ENCODE assay signal across 8 cellular contexts in the genomic region with DNA sequence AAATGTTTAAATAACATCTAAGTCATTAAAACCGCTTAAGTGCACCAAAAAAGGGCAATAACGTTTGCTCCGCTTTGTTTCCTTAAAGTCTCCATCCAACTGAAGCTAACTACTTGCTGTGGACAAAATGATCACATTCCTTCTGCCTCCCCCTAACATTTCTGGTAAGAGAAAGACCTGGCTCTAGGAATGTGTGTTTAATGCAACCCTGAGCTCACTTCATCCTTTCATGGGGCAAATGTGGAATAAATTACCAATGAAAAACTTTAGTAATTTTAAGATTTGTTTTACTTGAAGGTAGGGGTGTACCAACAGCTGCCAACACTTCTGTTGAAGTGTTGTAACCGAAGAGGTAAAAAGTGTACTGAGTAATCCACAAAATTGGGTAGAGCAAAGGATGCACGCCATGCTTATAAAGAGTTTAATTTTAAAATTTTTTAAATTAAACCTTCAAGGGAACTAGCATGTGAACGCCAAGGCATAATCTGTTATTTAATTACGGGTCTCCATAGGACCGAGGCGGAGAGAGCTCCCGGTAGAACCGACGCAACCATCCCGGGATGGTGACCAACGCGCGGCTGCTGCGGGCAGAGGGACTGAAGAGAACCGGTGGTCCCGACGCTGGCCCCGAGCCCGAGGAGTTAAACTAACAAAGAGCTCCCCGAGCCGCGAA. TPM values are rescaled to one million over a fixed set of nuclear protein-coding genes. Genes with fewer than 3 reads are reported as not detected.
DNase-seq lines count a peak whose midpoint lies in the region; ATAC-seq and TF ChIP-seq lines count a peak whose summit lies in the region.

No MANE protein-coding gene starts in this region.

- DNase-seq in NCI-H1694 treated with DMSO at 0.1 percent for 48 hours (lab: John Stamatoyannopoulos, UW) (peak; percentile 38), NCI-H1694 (lab: John Stamatoyannopoulos, UW) (no peak), Karpas-422 (peak; percentile 73), astrocyte of the spinal cord (ENCODE audit: low read depth, low spot score) (peak; percentile 58), left lung (no peak), testis (no peak)
- no peak for DNase-seq in effector CD4-positive, alpha-beta T cell

- intact Hi-C loops in left lung (cut with DNase I): loop anchor here in 1 of 2 donors (10.0 kb wide), 1 partner anchor 63 kb away; the partner anchor contains the start of gene GALM
- intact Hi-C loops in testis (cut with DNase I; ENCODE audit: low total_unique reads): no loop called here

- peak overlapping the region; percentile 94 for H3K9ac ChIP-seq in Karpas-422 (ENCODE audit: low read length)

- H3K4me1 ChIP-seq in Karpas-422 (ENCODE audit: low read length) (peaks cover 75% of the 10 kb centered on the region), left lung (peaks cover 25 to 60% of the 10 kb centered on the region in 2 donors), testis (peaks cover 20% of the 10 kb centered on the region)

- ATAC-seq in left lung: no peak
- no peak for ATAC-seq in GM21528 (IDR thresholded peaks at IDR 0.05; ENCODE audit: low FRiP score, unreplicated experiment)

- H3K9me3 ChIP-seq in Karpas-422 (ENCODE audit: low read length) (no peaks in the 10 kb centered on the region), left lung (no peaks in the 10 kb centered on the region), testis (no peaks in the 10 kb centered on the region)

- in situ Hi-C loops in astrocyte of the spinal cord (cut with HindIII; ENCODE audit: low sequenced_read_pairs): no loop called here

- H3K4me2 ChIP-seq in Karpas-422 (ENCODE audit: low read depth, low read length, poor library complexity, severe bottlenecking): peak overlapping the region; percentile 97

- H3K27me3 ChIP-seq in Karpas-422 (ENCODE audit: low read length) (no peaks in the 10 kb centered on the region), left lung (no peaks in the 10 kb centered on the region), testis (no peaks in the 10 kb centered on the region)

- H2AFZ ChIP-seq in Karpas-422 (ENCODE audit: low read length): no peak overlapping the region

- peak overlapping the region; percentile 85 for H3K4me3 ChIP-seq in Karpas-422 (ENCODE audit: low read length)
- H3K4me3 ChIP-seq in astrocyte of the spinal cord (ENCODE audit: low read depth, low read length): peak overlapping the region; percentile 85
- peak overlapping the region; percentile 62 to 84 for H3K4me3 ChIP-seq in left lung
- H3K4me3 ChIP-seq in testis: peak overlapping the region; percentile 86 to 92

- TF ChIP-seq POLR2A in testis (IDR thresholded peaks at IDR 0.05): no peak

- peaks cover 21% of the 10 kb centered on the region for H4K20me1 ChIP-seq in Karpas-422 (ENCODE audit: insufficient read depth, low read depth, low read length)

- no peak for TF ChIP-seq CTCF in astrocyte of the spinal cord (IDR thresholded peaks at IDR 0.05; ENCODE audit: low read depth, low read length)
- no peak for TF ChIP-seq CTCF in left lung (IDR thresholded peaks at IDR 0.05)
- TF ChIP-seq CTCF in testis (IDR thresholded peaks at IDR 0.05): no peak

- WGBS in testis, 2 donors: 1% methylated on average over 25 of the region's 25 CpGs

- H3K79me2 ChIP-seq in Karpas-422 (ENCODE audit: low read length): peaks cover 61% of the 10 kb centered on the region

- no peaks in the 10 kb centered on the region for H3K9me2 ChIP-seq in Karpas-422 (replicated peaks; ENCODE audit: insufficient read depth, low read length)

- H3K36me3 ChIP-seq in Karpas-422 (ENCODE audit: insufficient read depth, low read length): peaks cover 11% of the 10 kb centered on the region; the same call in 1 of the 2 replicates
- no peaks in the 10 kb centered on the region for H3K36me3 ChIP-seq in left lung
- H3K36me3 ChIP-seq in testis (ENCODE audit: low read depth, missing control alignments): no peaks in the 10 kb centered on the region

- H3K27ac ChIP-seq in Karpas-422 (ENCODE audit: low read length): peak overlapping the region; percentile 91
- H3K27ac ChIP-seq in left lung: peak overlapping the region; percentile 97 to 98
- peak overlapping the region; percentile 91 to 99 for H3K27ac ChIP-seq in testis

RNA-seq across cellular contexts. Expression of gene HNRNPLL, which starts 1.1 kb away (rescaled TPM):
- 58.3 and 131 TPM in 2 replicates for total RNA-seq in Karpas-422 (2014; rRNA removed; shearing (Covaris generic); ENCODE audit: low replicate concordance)
- total RNA-seq in left lung: 10 to 100 TPM; 44.2 to 51.6 TPM
- total RNA-seq in testis: 10 to 100 TPM; 82.0 to 85.1 TPM
- 107 TPM for polyA plus RNA-seq in testis (ENCODE audit: insufficient read depth, low read depth, low replicate concordance)

Comparison
In these comparisons a context has a peak if more than half of its experiments do, and no peak if none do; other contexts are left out.
1. DNase-seq: peak in NCI-H1694 treated with DMSO at 0.1 percent for 48 hours (single experiment), Karpas-422 (single experiment) and astrocyte of the spinal cord (single experiment); none in NCI-H1694 (single experiment), left lung (0 of 2), testis (single experiment) and effector CD4-positive, alpha-beta T cell (single experiment).
2. Peak in every context shown above with its lines, with median percentiles within 50 percentile points of each other: H3K27ac ChIP-seq and H3K4me3 ChIP-seq.